ENCODE assay signal across 1 cellular context in genomic region chr6:138499303-138499991, GRCh38.
TF ChIP-seq lines count a peak whose summit lies in the region.

TSS of gene NHSL1 (minus strand) at chr6:138499494. CDS start at chr6:138499290, 204 bp downstream.

TF ChIP-seq in HepG2, 621 proteins besides CTCF, POLR2A, EP300 and RAD21 (continued from another document and continues in another):
- TF ChIP-seq TRIM22 (IDR thresholded peaks at IDR 0.05) (no peak), CENPX (CRISPR knock-in tag; IDR thresholded peaks at IDR 0.05) (no peak), SNAPC5 (CRISPR knock-in tag; IDR thresholded peaks at IDR 0.05; ENCODE audit: borderline replicate concordance) (no peak), MAZ (IDR thresholded peaks at IDR 0.05; ENCODE audit: borderline replicate concordance, low read depth, low read length) (no peak), MAZ (CRISPR knock-in tag; IDR thresholded peaks at IDR 0.05; ENCODE audit: low read depth) (no peak), REST (IDR thresholded peaks at IDR 0.05; ENCODE audit: borderline replicate concordance in 1 of 2, low read depth in 1 of 2, low read length in 2 of 2) (peak in 1 of 2 experiments; percentile 46; a peak in 1 of 4 replicates), HDAC2 (CRISPR knock-in tag; IDR thresholded peaks at IDR 0.05) (peak; percentile 59), NFE2L2 (IDR thresholded peaks at IDR 0.05; ENCODE audit: low read length) (no peak), NCOR1 (IDR thresholded peaks at IDR 0.05; ENCODE audit: borderline replicate concordance, low read length) (no peak), GATAD1 (CRISPR knock-in tag; IDR thresholded peaks at IDR 0.05) (peak; percentile 27; the same call in 1 of the 2 replicates), MLXIP (CRISPR knock-in tag; IDR thresholded peaks at IDR 0.05; ENCODE audit: borderline replicate concordance) (no peak), E2F2 (CRISPR knock-in tag; IDR thresholded peaks at IDR 0.05; ENCODE audit: borderline replicate concordance) (no peak), ZNF724P (CRISPR knock-in tag; IDR thresholded peaks at IDR 0.05; ENCODE audit: borderline replicate concordance) (no peak), TIGD3 (CRISPR knock-in tag; IDR thresholded peaks at IDR 0.05; ENCODE audit: borderline replicate concordance) (no peak), CHD4 (IDR thresholded peaks at IDR 0.05; ENCODE audit: borderline replicate concordance, low read length) (no peak), ATF5 (CRISPR knock-in tag; IDR thresholded peaks at IDR 0.05; ENCODE audit: low read depth) (0 out of 2 replicates have a peak, but pooled peaks have one; percentile 72), KMT2A (CRISPR knock-in tag; IDR thresholded peaks at IDR 0.05) (peak; percentile 63; the same call in 1 of the 2 replicates), HOXA5 (CRISPR knock-in tag; IDR thresholded peaks at IDR 0.05) (no peak), DPF2 (CRISPR knock-in tag; IDR thresholded peaks at IDR 0.05; ENCODE audit: borderline replicate concordance, low read depth) (no peak; the same call in 1 of the 2 replicates), RFXAP (CRISPR knock-in tag; IDR thresholded peaks at IDR 0.05; ENCODE audit: borderline replicate concordance) (peak; percentile 76; the same call in 1 of the 2 replicates), ASH2L (IDR thresholded peaks at IDR 0.05; ENCODE audit: insufficient read length, low read depth, low read length) (no peak), ZBTB1 (CRISPR knock-in tag; IDR thresholded peaks at IDR 0.05; ENCODE audit: borderline replicate concordance) (no peak), SCMH1 (CRISPR knock-in tag; IDR thresholded peaks at IDR 0.05; ENCODE audit: borderline replicate concordance) (no peak), MYNN (CRISPR knock-in tag; IDR thresholded peaks at IDR 0.05; ENCODE audit: low read depth) (no peak), IKZF5 (CRISPR knock-in tag; IDR thresholded peaks at IDR 0.05) (no peak), TFE3 (CRISPR knock-in tag; IDR thresholded peaks at IDR 0.05) (no peak; the same call in 1 of the 2 replicates), ZNF777 (CRISPR knock-in tag; IDR thresholded peaks at IDR 0.05) (no peak), POGZ (CRISPR knock-in tag; IDR thresholded peaks at IDR 0.05) (peak; percentile 74), GMEB2 (CRISPR knock-in tag; IDR thresholded peaks at IDR 0.05; ENCODE audit: low read depth) (no peak), ZNF770 (CRISPR knock-in tag; IDR thresholded peaks at IDR 0.05) (0 out of 2 replicates have a peak, but pooled peaks have one; percentile 14), ARID2 (CRISPR knock-in tag; IDR thresholded peaks at IDR 0.05; ENCODE audit: borderline replicate concordance) (no peak; the same call in 1 of the 2 replicates), SSRP1 (CRISPR knock-in tag; IDR thresholded peaks at IDR 0.05) (no peak; the same call in 1 of the 2 replicates), ZNF256 (CRISPR knock-in tag; conservative IDR thresholded peaks at IDR 0.05) (no peak), SIX4 (CRISPR knock-in tag; IDR thresholded peaks at IDR 0.05) (peak; percentile 81), RFX5 (IDR thresholded peaks at IDR 0.05; ENCODE audit: low read depth, low read length) (no peak), ZGPAT (CRISPR knock-in tag; IDR thresholded peaks at IDR 0.05) (no peak; the same call in 1 of the 2 replicates), ZFP41 (CRISPR knock-in tag; IDR thresholded peaks at IDR 0.05; ENCODE audit: borderline replicate concordance) (no peak), PHF20 (CRISPR knock-in tag; IDR thresholded peaks at IDR 0.05) (no peak), POLR2AphosphoS5 (IDR thresholded peaks at IDR 0.05; ENCODE audit: low read depth, low read length) (peak; percentile 90)
